In the genomic region with DNA sequence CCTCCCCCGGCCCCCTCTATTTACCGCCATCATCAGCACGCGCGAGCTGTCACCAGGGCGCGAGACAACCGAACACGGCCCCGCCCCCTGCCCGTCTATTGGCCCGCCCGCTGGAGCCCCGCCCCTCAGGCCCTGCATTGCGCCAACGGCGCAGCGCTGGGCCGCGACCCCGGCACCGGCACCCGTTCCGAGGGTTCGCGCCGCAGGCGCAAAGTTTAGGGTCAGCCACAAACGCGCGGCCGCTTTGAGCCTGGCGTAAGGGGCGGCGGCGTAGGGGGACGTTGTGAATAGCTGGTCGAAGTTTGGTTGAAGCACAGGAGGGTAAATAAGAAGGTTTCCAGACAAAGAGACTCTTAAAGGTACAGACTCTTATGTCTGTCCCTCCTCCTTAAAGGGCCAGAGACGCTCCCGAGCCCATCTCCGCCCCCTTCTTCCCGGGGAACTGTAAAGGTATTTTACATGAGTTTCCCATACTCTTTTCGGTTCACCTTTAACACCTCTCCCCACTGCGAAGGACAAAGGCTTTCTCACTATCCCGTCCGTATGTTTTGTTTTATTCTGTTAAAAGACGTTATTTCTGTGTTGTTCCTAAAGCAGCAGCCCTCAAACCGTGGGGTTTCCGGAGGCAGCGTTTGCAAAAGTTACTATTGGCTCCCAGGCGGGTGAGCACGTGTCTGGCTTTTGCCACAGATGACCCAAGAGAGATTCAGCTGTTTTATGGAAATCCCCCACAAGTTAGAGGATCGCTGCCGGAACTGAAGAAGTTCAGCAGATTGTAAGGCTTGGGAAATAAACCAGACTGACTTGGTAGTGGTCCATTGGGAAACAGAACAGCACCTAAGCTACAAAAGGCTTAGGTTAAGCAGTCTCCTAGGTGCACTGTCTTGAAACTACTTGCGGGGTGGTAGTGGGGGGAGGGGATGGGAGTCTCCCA, we compare ENCODE assay signal across 8 cellular contexts. TPM values are rescaled to one million over a fixed set of nuclear protein-coding genes. Genes with fewer than 3 reads are reported as not detected.
DNase-seq lines count a peak whose midpoint lies in the region; ATAC-seq, FAIRE-seq and TF ChIP-seq lines count a peak whose summit lies in the region.

A gene (minus strand): TSS at position 76 of the 934 bp plus-strand sequence. CDS start 88,392 bp downstream, outside the sequence.

- intact Hi-C loops in activated T-helper 1 cell treated with anti-CD3 and anti-CD28 coated beads, Interleukin-12 subunit alpha, Interleukin-12 subunit beta, Interleukin-2, Interleukin-4 antibody, amounts not matched to agents 30 ng/mL and 10 ng/mL and 1 ng/mL, durations not matched to agents 14 hours and 24 hours and 36 hours (cut with micrococcal nuclease), result loop anchor here (1.0 to 5.0 kb wide), 11 partner anchors 22 to 1162 kb away; a partner anchor contains a TSS

- H3K79me2 ChIP-seq in GM23338 (replicated peaks; ENCODE audit: insufficient read depth), result peaks cover 31% of the 10 kb centered on the region

- H3K4me1 ChIP-seq in GM23338 (ENCODE audit: insufficient read depth), result peaks cover 26% of the 10 kb centered on the region

- DNase-seq in EH (ENCODE audit: low read depth), result peak; percentile 80
- DNase-seq in GM23338 (ENCODE audit: low spot score), result peak; percentile 98
- peak; percentile 95 to 97 for DNase-seq in Kasumi-1 (lab: John Stamatoyannopoulos, UW)
- DNase-seq in RCC 7860 (ENCODE audit: low spot score), result peak; percentile 55
- DNase-seq in activated T-helper 1 cell treated with anti-CD3 and anti-CD28 coated beads, Interleukin-12 subunit alpha, Interleukin-12 subunit beta, Interleukin-2, Interleukin-4 antibody, amounts not matched to agents 30 ng/mL and 10 ng/mL and 1 ng/mL, durations not matched to agents 14 hours and 24 hours and 36 hours (ENCODE audit: low spot score), result peak; percentile 84
- DNase-seq in fibroblast of pulmonary artery (ENCODE audit: low read depth), result peak; percentile 87
- DNase-seq in natural killer cell treated with Interleukin-12 subunit alpha and Interleukin-12 subunit beta and Interleukin-15 and Interleukin-18, amount 100 ng/mL, for 72 hours (ENCODE audit: low spot score), result peak; percentile 92
- DNase-seq in stimulated activated naive CD8-positive, alpha-beta T cell treated with anti-CD3 and anti-CD28 coated beads, Interleukin-15, Interleukin-2, amounts not matched to agents 100 U/mL and 50 U/mL, for 24 hours, result peak; percentile 96

- peak within 1 kb of the TSS; percentile 58 for H3K4me3 ChIP-seq in GM23338
- H3K4me3 ChIP-seq in fibroblast of pulmonary artery (replicated peaks; ENCODE audit: low read depth, low read length), result peak within 1 kb of the TSS; percentile 71

- peak within 1 kb of the TSS; percentile 94 for H3K27ac ChIP-seq in GM23338 (ENCODE audit: low read depth)

- H3K27me3 Mint-ChIP-seq in GM23338 (ENCODE audit: insufficient read depth, low read depth, poor library complexity), result no peaks in the 10 kb centered on the region
- H3K27me3 Mint-ChIP-seq in activated T-helper 1 cell treated with anti-CD3 and anti-CD28 coated beads, Interleukin-12 subunit alpha, Interleukin-12 subunit beta, Interleukin-2, Interleukin-4 antibody, amounts not matched to agents 30 ng/mL and 10 ng/mL and 1 ng/mL, durations not matched to agents 14 hours and 24 hours and 36 hours (ENCODE audit: insufficient read depth), result no peaks in the 10 kb centered on the region
- H3K27me3 Mint-ChIP-seq in natural killer cell treated with Interleukin-12 subunit alpha and Interleukin-12 subunit beta and Interleukin-15 and Interleukin-18, amount 100 ng/mL, for 72 hours, result no peaks in the 10 kb centered on the region

- no peaks in the 10 kb centered on the region for H3K9me2 ChIP-seq in GM23338 (ENCODE audit: insufficient read depth)

- no peaks in the 10 kb centered on the region; the same call in 1 of the 2 replicates for H3K36me3 ChIP-seq in GM23338 (ENCODE audit: insufficient read depth)

- H2AFZ ChIP-seq in GM23338, result peak within 1 kb of the TSS; percentile 83; the same call in 1 of the 2 replicates

- H3K27me3 ChIP-seq in GM23338 (ENCODE audit: insufficient read depth), result no peaks in the 10 kb centered on the region

- no peaks in the 10 kb centered on the region for H3K9me3 Mint-ChIP-seq in GM23338
- H3K9me3 Mint-ChIP-seq in activated T-helper 1 cell treated with anti-CD3 and anti-CD28 coated beads, Interleukin-12 subunit alpha, Interleukin-12 subunit beta, Interleukin-2, Interleukin-4 antibody, amounts not matched to agents 30 ng/mL and 10 ng/mL and 1 ng/mL, durations not matched to agents 14 hours and 24 hours and 36 hours, result no peaks in the 10 kb centered on the region
- no peaks in the 10 kb centered on the region for H3K9me3 Mint-ChIP-seq in natural killer cell treated with Interleukin-12 subunit alpha and Interleukin-12 subunit beta and Interleukin-15 and Interleukin-18, amount 100 ng/mL, for 72 hours

- TF ChIP-seq CTCF in GM23338 (conservative IDR thresholded peaks at IDR 0.05; ENCODE audit: low read depth in 2 of 2) (no peak), fibroblast of pulmonary artery (IDR thresholded peaks at IDR 0.05; ENCODE audit: low read length, missing control alignments) (no peak)

- no peak for FAIRE-seq in RCC 7860 (lab: Jason Lieb, UNC)

- H3K4me2 ChIP-seq in GM23338, result peak within 1 kb of the TSS; percentile 98

- peaks cover 14% of the 10 kb centered on the region; the same call in 2 of the 3 replicates for H3K4me1 Mint-ChIP-seq in GM23338
- peaks cover 10% of the 10 kb centered on the region for H3K4me1 Mint-ChIP-seq in activated T-helper 1 cell treated with anti-CD3 and anti-CD28 coated beads, Interleukin-12 subunit alpha, Interleukin-12 subunit beta, Interleukin-2, Interleukin-4 antibody, amounts not matched to agents 30 ng/mL and 10 ng/mL and 1 ng/mL, durations not matched to agents 14 hours and 24 hours and 36 hours (ENCODE audit: low read depth)
- H3K4me1 Mint-ChIP-seq in natural killer cell treated with Interleukin-12 subunit alpha and Interleukin-12 subunit beta and Interleukin-15 and Interleukin-18, amount 100 ng/mL, for 72 hours (ENCODE audit: low read depth in 2 of 2), result peaks cover 9 to 11% of the 10 kb centered on the region in 2 donors

- H3K4me3 Mint-ChIP-seq in GM23338, result no peak within 1 kb of the TSS; the same call in 2 of the 3 replicates
- H3K4me3 Mint-ChIP-seq in activated T-helper 1 cell treated with anti-CD3 and anti-CD28 coated beads, Interleukin-12 subunit alpha, Interleukin-12 subunit beta, Interleukin-2, Interleukin-4 antibody, amounts not matched to agents 30 ng/mL and 10 ng/mL and 1 ng/mL, durations not matched to agents 14 hours and 24 hours and 36 hours, result no peak within 1 kb of the TSS
- H3K4me3 Mint-ChIP-seq in natural killer cell treated with Interleukin-12 subunit alpha and Interleukin-12 subunit beta and Interleukin-15 and Interleukin-18, amount 100 ng/mL, for 72 hours, result no peak within 1 kb of the TSS

- peaks cover 7% of the 10 kb centered on the region; the same call in 1 of the 2 replicates for H3F3A ChIP-seq in GM23338 (replicated peaks; ENCODE audit: low read depth)

- no peaks in the 10 kb centered on the region for H3K36me3 Mint-ChIP-seq in GM23338 (ENCODE audit: low read depth)
- H3K36me3 Mint-ChIP-seq in activated T-helper 1 cell treated with anti-CD3 and anti-CD28 coated beads, Interleukin-12 subunit alpha, Interleukin-12 subunit beta, Interleukin-2, Interleukin-4 antibody, amounts not matched to agents 30 ng/mL and 10 ng/mL and 1 ng/mL, durations not matched to agents 14 hours and 24 hours and 36 hours (ENCODE audit: low read depth), result peaks cover 1% of the 10 kb centered on the region
- no peaks in the 10 kb centered on the region for H3K36me3 Mint-ChIP-seq in natural killer cell treated with Interleukin-12 subunit alpha and Interleukin-12 subunit beta and Interleukin-15 and Interleukin-18, amount 100 ng/mL, for 72 hours

- no peaks in the 10 kb centered on the region for H4K20me1 ChIP-seq in GM23338 (replicated peaks; ENCODE audit: insufficient read depth)

- peak within 1 kb of the TSS; percentile 98 for H3K27ac Mint-ChIP-seq in GM23338
- peak within 1 kb of the TSS; percentile 97 for H3K27ac Mint-ChIP-seq in activated T-helper 1 cell treated with anti-CD3 and anti-CD28 coated beads, Interleukin-12 subunit alpha, Interleukin-12 subunit beta, Interleukin-2, Interleukin-4 antibody, amounts not matched to agents 30 ng/mL and 10 ng/mL and 1 ng/mL, durations not matched to agents 14 hours and 24 hours and 36 hours
- no peak within 1 kb of the TSS for H3K27ac Mint-ChIP-seq in natural killer cell treated with Interleukin-12 subunit alpha and Interleukin-12 subunit beta and Interleukin-15 and Interleukin-18, amount 100 ng/mL, for 72 hours

- peak; percentile 83 for ATAC-seq in GM23338
- ATAC-seq in natural killer cell treated with Interleukin-12 subunit alpha and Interleukin-12 subunit beta and Interleukin-15 and Interleukin-18, amount 100 ng/mL, for 72 hours, result peak; percentile 97 to 98
- peak; percentile 97 for ATAC-seq in stimulated activated naive CD8-positive, alpha-beta T cell treated with anti-CD3 and anti-CD28 coated beads, Interleukin-15, Interleukin-2, amounts not matched to agents 100 U/mL and 50 U/mL, for 24 hours

TF ChIP-seq in GM23338, 12 proteins besides CTCF, POLR2A, EP300 and RAD21:
- TF ChIP-seq CREB1 (CRISPR knock-in tag; IDR thresholded peaks at IDR 0.05; ENCODE audit: low read depth), result peak; percentile 80
- TF ChIP-seq ZNF331 (CRISPR knock-in tag; IDR thresholded peaks at IDR 0.05; ENCODE audit: low read depth), result no peak
- TF ChIP-seq EZH2phosphoT487 (IDR thresholded peaks at IDR 0.05; ENCODE audit: unreplicated experiment), result no peak
- TF ChIP-seq EZH2 (IDR thresholded peaks at IDR 0.05; ENCODE audit: low read depth, unreplicated experiment), result no peak
- no peak for TF ChIP-seq NANOG (IDR thresholded peaks at IDR 0.05; ENCODE audit: borderline replicate concordance)
- TF ChIP-seq POLR2AphosphoS5 (IDR thresholded peaks at IDR 0.05; ENCODE audit: low read depth), result peak; percentile 41
- TF ChIP-seq, protein P1, sequence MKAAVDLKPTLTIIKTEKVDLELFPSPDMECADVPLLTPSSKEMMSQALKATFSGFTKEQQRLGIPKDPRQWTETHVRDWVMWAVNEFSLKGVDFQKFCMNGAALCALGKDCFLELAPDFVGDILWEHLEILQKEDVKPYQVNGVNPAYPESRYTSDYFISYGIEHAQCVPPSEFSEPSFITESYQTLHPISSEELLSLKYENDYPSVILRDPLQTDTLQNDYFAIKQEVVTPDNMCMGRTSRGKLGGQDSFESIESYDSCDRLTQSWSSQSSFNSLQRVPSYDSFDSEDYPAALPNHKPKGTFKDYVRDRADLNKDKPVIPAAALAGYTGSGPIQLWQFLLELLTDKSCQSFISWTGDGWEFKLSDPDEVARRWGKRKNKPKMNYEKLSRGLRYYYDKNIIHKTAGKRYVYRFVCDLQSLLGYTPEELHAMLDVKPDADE (IDR thresholded peaks at IDR 0.05), result no peak
TF ChIP-seq in GM23338: peak in this region for 2.

RNA-seq across cellular contexts. Expression of the gene that starts here (rescaled TPM):
- total RNA-seq in GM23338 (2014; rRNA removed; shearing (Covaris generic)), result 20.2 and 21.5 TPM in 2 replicates
- polyA plus RNA-seq in GM23338 (2016; fragmentation: Nextera tagmentation; extraction: Ambion mirVana), result 5.3 and 5.9 TPM in 2 replicates
- 4.8 and 5.3 TPM in 2 replicates for total RNA-seq in activated T-helper 1 cell treated with anti-CD3 and anti-CD28 coated beads, Interleukin-12 subunit alpha, Interleukin-12 subunit beta, Interleukin-2, Interleukin-4 antibody, amounts not matched to agents 30 ng/mL and 10 ng/mL and 1 ng/mL, durations not matched to agents 14 hours and 24 hours and 36 hours
- 10 to 100 TPM in 1 of 2 donors, 1 to 10 TPM in 1; 8.2 to 15.3 TPM for total RNA-seq in natural killer cell treated with Interleukin-12 subunit alpha and Interleukin-12 subunit beta and Interleukin-15 and Interleukin-18, amount 100 ng/mL, for 72 hours

Comparison
In these comparisons a context has a peak if more than half of its experiments do, and no peak if none do; other contexts are left out.
1. Peak in every context shown above with its lines: DNase-seq, ATAC-seq, H3K4me3 ChIP-seq and H3K27ac ChIP-seq.
2. H3K27ac Mint-ChIP-seq: peak in GM23338 (single experiment) and activated T-helper 1 cell treated with anti-CD3 and anti-CD28 coated beads, Interleukin-12 subunit alpha, Interleukin-12 subunit beta, Interleukin-2, Interleukin-4 antibody, amounts not matched to agents 30 ng/mL and 10 ng/mL and 1 ng/mL, durations not matched to agents 14 hours and 24 hours and 36 hours (single experiment); none in natural killer cell treated with Interleukin-12 subunit alpha and Interleukin-12 subunit beta and Interleukin-15 and Interleukin-18, amount 100 ng/mL, for 72 hours (0 of 2).